Comparison of ENCODE assay signal across 16 cellular contexts in the genomic region with DNA sequence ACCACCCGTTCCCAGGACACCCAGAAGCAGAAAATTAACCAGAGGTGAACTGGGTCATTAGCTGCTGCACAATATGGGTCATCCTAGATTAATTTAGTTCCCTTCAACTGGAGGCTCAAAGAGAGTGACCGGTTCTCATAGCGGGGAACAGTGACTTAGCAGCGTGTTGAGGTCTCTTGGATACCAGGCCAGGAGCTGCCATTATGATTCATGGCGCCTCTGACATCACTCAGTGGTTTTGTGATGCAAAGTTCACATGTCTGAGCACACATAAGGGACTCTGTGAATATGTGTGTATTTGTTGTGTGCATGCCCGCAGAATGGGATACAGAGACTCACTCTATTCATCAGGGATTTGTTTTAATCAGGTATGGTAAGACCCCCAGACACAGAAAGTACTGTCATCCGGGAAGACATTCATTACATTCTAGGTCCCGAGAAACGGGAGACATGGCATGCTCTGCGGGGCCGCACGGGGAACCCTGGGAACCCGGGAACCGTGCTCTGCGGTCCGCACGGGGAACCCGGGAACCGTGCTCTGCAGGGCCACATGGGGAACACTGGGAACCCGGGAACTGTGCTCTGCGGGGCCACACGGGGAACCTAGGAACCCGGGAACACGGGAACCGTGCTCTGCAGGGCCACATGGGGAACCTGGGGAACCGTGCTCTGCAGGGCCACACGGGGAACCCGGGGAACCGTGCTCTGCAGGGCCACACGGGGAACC.
"Had no signal": no experiment of that assay in that cellular context is flagged by ENCODE, and none has a peak within 500 bp of the region (broad histone marks: within the 10 kb centered on the region; RNA-seq: fewer than 3 reads in every experiment).

No MANE protein-coding gene starts in this region.

- H3K36me3 ChIP-seq: esophagus muscularis mucosa, prostate gland, spleen, stomach, upper lobe of right lung, WERI-Rb-1 had no signal

- H3K4me1 ChIP-seq: prostate gland, spleen, upper lobe of right lung had no signal

- H3K27me3 ChIP-seq: esophagus muscularis mucosa, spleen, testis had no signal

- H3K9me3 ChIP-seq: esophagus muscularis mucosa, prostate gland, spleen, stomach, testis, upper lobe of right lung had no signal

- FAIRE-seq: colon, endometrium had no signal

- DNase-seq: activated CD4-positive, alpha-beta T cell treated with anti-CD3 and anti-CD28 coated beads for 36 hours; activated CD8-positive, alpha-beta T cell treated with anti-CD3 and anti-CD28 coated beads for 36 hours; activated effector memory CD4-positive, alpha-beta T cell treated with Interleukin-2 at 50 U/mL for 16 hours; activated naive CD4-positive, alpha-beta T cell treated with anti-CD3 and anti-CD28 coated beads, Interleukin-2, amount 50 U/mL, for 16 hours; activated T-cell treated with anti-CD3 and anti-CD28 coated beads, Interleukin-2, amount 50 U/mL, for 4 hours; glutamatergic neuron; spleen; stomach; upper lobe of right lung; WERI-Rb-1 had no signal

- ATAC-seq: activated CD4-positive, alpha-beta T cell treated with anti-CD3 and anti-CD28 coated beads for 36 hours; activated CD8-positive, alpha-beta T cell treated with anti-CD3 and anti-CD28 coated beads for 36 hours; activated T-cell treated with anti-CD3 and anti-CD28 coated beads, Interleukin-2, amount 50 U/mL, for 4 hours; sciatic nerve; upper lobe of right lung had no signal

- H3K27ac ChIP-seq: esophagus muscularis mucosa, prostate gland, spleen, stomach, testis, upper lobe of right lung, WERI-Rb-1 had no signal

- H3K4me3 ChIP-seq: esophagus muscularis mucosa, prostate gland, spleen, stomach, testis, upper lobe of right lung had no signal
